ENCODE assay signal across 22 cellular contexts in the genomic region with DNA sequence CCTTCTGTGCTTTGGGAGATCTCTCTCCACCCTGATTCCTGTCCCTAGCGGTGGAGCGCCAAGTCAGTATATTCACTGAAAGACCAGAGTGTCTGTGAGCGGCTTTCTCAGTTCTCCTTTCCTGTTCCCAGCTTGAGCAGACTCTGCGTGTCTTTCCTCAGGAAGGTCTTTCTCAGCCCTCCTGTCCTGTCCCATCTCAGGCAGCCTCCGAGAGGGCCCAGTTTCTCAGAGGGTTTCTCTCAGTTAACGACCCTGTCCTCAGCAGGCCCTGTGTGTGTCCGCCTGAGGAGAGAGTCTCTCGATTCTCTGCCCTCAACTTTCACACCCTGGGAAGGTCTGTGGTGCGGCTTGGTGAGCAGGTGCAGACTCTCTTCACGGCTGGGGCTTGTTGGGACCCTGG. TPM values are rescaled to one million over a fixed set of nuclear protein-coding genes. Genes with fewer than 3 reads are reported as not detected.
A peak's percentile ranks its signal among the peaks of the same experiment; 100 is the strongest.
DNase-seq lines count a peak whose midpoint lies in the region; ATAC-seq and TF ChIP-seq lines count a peak whose summit lies in the region.
"Had no signal": no experiment of that assay in that cellular context is flagged by ENCODE, and none has a peak within 500 bp of the region (broad histone marks: within the 10 kb centered on the region; RNA-seq: fewer than 3 reads in every experiment).

No MANE protein-coding gene starts in this region.

- DNase-seq in GM23248, result no peak
- no peak for DNase-seq in memory B cell (ENCODE audit: low spot score in 2 of 2)
- no peak for DNase-seq in mesothelial cell of epicardium (ENCODE audit: low spot score in 2 of 2, unreplicated experiment in 2 of 2)
- no peak for DNase-seq in T-helper 9 cell
- DNase-seq: ACHN; activated CD8-positive, alpha-beta T cell treated with anti-CD3 and anti-CD28 coated beads for 36 hours; activated T-cell treated with anti-CD3 and anti-CD28 coated beads, Interleukin-2, amount 50 U/mL, for 24 hours; CD4-positive, alpha-beta T cell; DMS79; gastrocnemius medialis; NCI-H2171 treated with DMSO at 0.1 percent for 48 hours; right cardiac atrium; T-helper 17 cell had no signal

- H3K9me3 Mint-ChIP-seq in memory B cell, result no peaks in the 10 kb centered on the region
- H3K9me3 Mint-ChIP-seq in mesothelial cell of epicardium, result no peaks in the 10 kb centered on the region
- H3K9me3 Mint-ChIP-seq: activated CD8-positive, alpha-beta T cell treated with anti-CD3 and anti-CD28 coated beads for 36 hours; activated naive CD4-positive, alpha-beta T cell treated with anti-CD3 and anti-CD28 coated beads, Interleukin-2, amount 50 U/mL, for 24 hours; activated T-cell treated with anti-CD3 and anti-CD28 coated beads, Interleukin-2, amount 50 U/mL, for 24 hours; CD4-positive, alpha-beta T cell; dendritic cell treated with granulocyte-macrophage colony-stimulating factor and Interleukin-4, amounts not matched to agents 40 ng/mL and 50 ng/mL, for 4 days; WTC11 had no signal

- no peaks in the 10 kb centered on the region for H3K36me3 ChIP-seq in BLaER1
- no peaks in the 10 kb centered on the region for H3K36me3 ChIP-seq in GM23248 (ENCODE audit: low read depth)
- H3K36me3 ChIP-seq in OCI-LY3 (replicated peaks; ENCODE audit: low read depth, low read length), result no peaks in the 10 kb centered on the region
- H3K36me3 ChIP-seq: gastrocnemius medialis had no signal

- H3K4me3 Mint-ChIP-seq in memory B cell (no peak overlapping the region), mesothelial cell of epicardium (no peak overlapping the region)
- H3K4me3 Mint-ChIP-seq: activated CD8-positive, alpha-beta T cell treated with anti-CD3 and anti-CD28 coated beads for 36 hours; activated naive CD4-positive, alpha-beta T cell treated with anti-CD3 and anti-CD28 coated beads, Interleukin-2, amount 50 U/mL, for 24 hours; activated T-cell treated with anti-CD3 and anti-CD28 coated beads, Interleukin-2, amount 50 U/mL, for 24 hours; CD4-positive, alpha-beta T cell; dendritic cell treated with granulocyte-macrophage colony-stimulating factor and Interleukin-4, amounts not matched to agents 40 ng/mL and 50 ng/mL, for 4 days; T-helper 17 cell; WTC11 had no signal

- no peak; the same call in 1 of the 2 replicates for TF ChIP-seq CTCF in OCI-LY3 (IDR thresholded peaks at IDR 0.05; ENCODE audit: low read depth, low read length)
- no peak for TF ChIP-seq CTCF in mesothelial cell of epicardium (IDR thresholded peaks at IDR 0.05; ENCODE audit: unreplicated experiment)

- 48 to 53% methylated on average over 10 of the region's 10 CpGs for WGBS in GM23248 (ENCODE audit: low coverage in 1 of 2, low lambda C conversion rate in 2 of 2, missing lambda C conversion rate in 2 of 2), 2 experiments

- H3K36me3 Mint-ChIP-seq in memory B cell, result peaks cover 2% of the 10 kb centered on the region
- no peaks in the 10 kb centered on the region for H3K36me3 Mint-ChIP-seq in mesothelial cell of epicardium
- H3K36me3 Mint-ChIP-seq: activated naive CD4-positive, alpha-beta T cell treated with anti-CD3 and anti-CD28 coated beads, Interleukin-2, amount 50 U/mL, for 24 hours; WTC11 had no signal

- H3K27me3 Mint-ChIP-seq in memory B cell (peaks cover 4% of the 10 kb centered on the region), mesothelial cell of epicardium (ENCODE audit: low read depth) (peaks cover 37% of the 10 kb centered on the region)
- H3K27me3 Mint-ChIP-seq: activated CD8-positive, alpha-beta T cell treated with anti-CD3 and anti-CD28 coated beads for 36 hours; activated naive CD4-positive, alpha-beta T cell treated with anti-CD3 and anti-CD28 coated beads, Interleukin-2, amount 50 U/mL, for 24 hours had no signal

- in situ Hi-C loops in GM23248 (cut with MboI), result no loop called here

- no peaks in the 10 kb centered on the region for H3K79me2 ChIP-seq in GM23248 (ENCODE audit: insufficient read depth)
- H3K79me2 ChIP-seq in OCI-LY3 (ENCODE audit: low read length), result no peaks in the 10 kb centered on the region

- ATAC-seq in memory B cell (ENCODE audit: low read depth) (peak; percentile 45), GM18505 (IDR thresholded peaks at IDR 0.05; ENCODE audit: unreplicated experiment) (no peak), GM18873 (IDR thresholded peaks at IDR 0.05; ENCODE audit: low FRiP score, unreplicated experiment) (no peak)
- ATAC-seq: activated CD8-positive, alpha-beta T cell treated with anti-CD3 and anti-CD28 coated beads for 36 hours; gastrocnemius medialis; right cardiac atrium; T-helper 17 cell; WTC11 had no signal

- 0 out of 2 replicates have a peak overlapping the region, but pooled peaks have one; percentile 12 for H3K9ac ChIP-seq in BLaER1
- H3K9ac ChIP-seq in GM23248, result no peak overlapping the region
- no peak overlapping the region for H3K9ac ChIP-seq in OCI-LY3 (ENCODE audit: low read length)

- H3K9me3 ChIP-seq in BLaER1 (no peaks in the 10 kb centered on the region), GM23248 (ENCODE audit: low read depth) (no peaks in the 10 kb centered on the region), OCI-LY3 (ENCODE audit: insufficient read depth, low read length) (no peaks in the 10 kb centered on the region)
- H3K9me3 ChIP-seq: gastrocnemius medialis had no signal

- no peaks in the 10 kb centered on the region for H3F3A ChIP-seq in GM23248 (ENCODE audit: insufficient read depth)

- H3K27ac Mint-ChIP-seq in memory B cell (no peak overlapping the region), mesothelial cell of epicardium (no peak overlapping the region)
- H3K27ac Mint-ChIP-seq: activated CD8-positive, alpha-beta T cell treated with anti-CD3 and anti-CD28 coated beads for 36 hours; activated naive CD4-positive, alpha-beta T cell treated with anti-CD3 and anti-CD28 coated beads, Interleukin-2, amount 50 U/mL, for 24 hours; activated T-cell treated with anti-CD3 and anti-CD28 coated beads, Interleukin-2, amount 50 U/mL, for 24 hours; CD4-positive, alpha-beta T cell; dendritic cell treated with granulocyte-macrophage colony-stimulating factor and Interleukin-4, amounts not matched to agents 40 ng/mL and 50 ng/mL, for 4 days; T-helper 17 cell; WTC11 had no signal

- TF ChIP-seq POLR2A in GM18505 (IDR thresholded peaks at IDR 0.05; ENCODE audit: borderline replicate concordance, extremely low read depth, insufficient read depth, insufficient read length), result no peak

- H3K27me3 ChIP-seq in BLaER1, result no peaks in the 10 kb centered on the region
- peaks cover 3% of the 10 kb centered on the region for H3K27me3 ChIP-seq in GM23248 (replicated peaks; ENCODE audit: insufficient read depth)
- H3K27me3 ChIP-seq in OCI-LY3 (ENCODE audit: low read depth, low read length), result peaks cover 17% of the 10 kb centered on the region
- H3K27me3 ChIP-seq: gastrocnemius medialis had no signal

- H3K4me1 Mint-ChIP-seq in memory B cell (peaks cover 21% of the 10 kb centered on the region), mesothelial cell of epicardium (peaks cover 8% of the 10 kb centered on the region)

- H4K20me1 ChIP-seq in BLaER1 (no peaks in the 10 kb centered on the region), GM23248 (ENCODE audit: insufficient read depth) (no peaks in the 10 kb centered on the region), OCI-LY3 (ENCODE audit: insufficient read depth, low read length) (no peaks in the 10 kb centered on the region)

- no peaks in the 10 kb centered on the region for H3K9me2 ChIP-seq in GM23248 (ENCODE audit: insufficient read depth)

- peaks cover 31% of the 10 kb centered on the region for H3K4me1 ChIP-seq in BLaER1
- no peaks in the 10 kb centered on the region for H3K4me1 ChIP-seq in GM23248 (ENCODE audit: insufficient read depth)
- peaks cover 26% of the 10 kb centered on the region for H3K4me1 ChIP-seq in OCI-LY3 (ENCODE audit: low read length)

- H3K27ac ChIP-seq in BLaER1 (no peak overlapping the region), GM23248 (no peak overlapping the region), OCI-LY3 (ENCODE audit: low read length) (no peak overlapping the region)
- H3K27ac ChIP-seq: gastrocnemius medialis, HL-60 had no signal

- H2AFZ ChIP-seq in GM23248 (0 out of 2 replicates have a peak overlapping the region, but pooled peaks have one; percentile 26), OCI-LY3 (ENCODE audit: low read depth, low read length) (no peak overlapping the region)

- peak overlapping the region; percentile 22 for H3K4me2 ChIP-seq in BLaER1
- no peak overlapping the region for H3K4me2 ChIP-seq in GM23248 (ENCODE audit: unreplicated experiment)
- H3K4me2 ChIP-seq in OCI-LY3 (ENCODE audit: low read length), result peak overlapping the region; percentile 83

- H3K4me3 ChIP-seq in BLaER1 (no peak overlapping the region), GM23248 (no peak overlapping the region), OCI-LY3 (ENCODE audit: low read length) (peak overlapping the region; percentile 56)
- H3K4me3 ChIP-seq: gastrocnemius medialis had no signal

RNA-seq across cellular contexts. Expression of gene CHIT1, which starts 34.0 kb away (rescaled TPM):
- not detected in 2 replicates for total RNA-seq in GM23248 (2014; rRNA removed; shearing (Covaris generic))
- not detected in 2 replicates for polyA plus RNA-seq in GM23248 (2016; fragmentation: Nextera tagmentation; extraction: Ambion mirVana)
- 0.13 to 0.18 TPM in 2 of 3 replicates, not detected in the other for total RNA-seq in mesothelial cell of epicardium
- total RNA-seq: H4 had no signal

RNA-seq across cellular contexts. Expression of gene BTG2, which starts 41.8 kb away (rescaled TPM):
- 5.0 and 7.8 TPM in 2 replicates for total RNA-seq in GM23248 (2014; rRNA removed; shearing (Covaris generic))
- 7.5 and 7.9 TPM in 2 replicates for polyA plus RNA-seq in GM23248 (2016; fragmentation: Nextera tagmentation; extraction: Ambion mirVana)
- total RNA-seq in mesothelial cell of epicardium, result 186 to 192 TPM (median 191 TPM) in 3 replicates

Comparison
In these comparisons a context has a peak if more than half of its experiments do, and no peak if none do; other contexts are left out.
1. RNA of gene BTG2, which starts 41.8 kb away (total RNA-seq): 186 to 192 TPM in mesothelial cell of epicardium; 5.0 to 7.8 TPM in GM23248; every median in the first group is over 10 times any median in the second.